ENCODE assay signal across 1 cellular context in genomic region chr1:228463009-228463558, GRCh38.
TF ChIP-seq lines count a peak whose summit lies in the region.

No MANE protein-coding gene starts in this region.

TF ChIP-seq in H1, 55 proteins besides CTCF, POLR2A, EP300 and RAD21:
- TF ChIP-seq KDM4A (IDR thresholded peaks at IDR 0.05; ENCODE audit: low read depth, low read length, severe bottlenecking): no peak
- no peak for TF ChIP-seq SRF (IDR thresholded peaks at IDR 0.05; ENCODE audit: low read depth, low read length)
- TF ChIP-seq CHD7 (IDR thresholded peaks at IDR 0.05; ENCODE audit: insufficient replicate concordance, low read length): no peak
- TF ChIP-seq GABPA (IDR thresholded peaks at IDR 0.05; ENCODE audit: borderline replicate concordance, insufficient read depth, low read length): no peak
- TF ChIP-seq TEAD4 (IDR thresholded peaks at IDR 0.05; ENCODE audit: low read depth, low read length): no peak
- TF ChIP-seq CBX8 (IDR thresholded peaks at IDR 0.05; ENCODE audit: borderline replicate concordance, low read depth, low read length): no peak
- TF ChIP-seq BRCA1 (IDR thresholded peaks at IDR 0.05; ENCODE audit: low read depth, low read length): no peak
- no peak for TF ChIP-seq TAF7 (optimal IDR thresholded peaks at IDR 0.05; ENCODE audit: borderline replicate concordance, low read depth, low read length)
- no peak for TF ChIP-seq CHD2 (IDR thresholded peaks at IDR 0.05; ENCODE audit: low read length)
- TF ChIP-seq NRF1 (IDR thresholded peaks at IDR 0.05; ENCODE audit: low read depth, low read length): no peak
- TF ChIP-seq CREB1 (IDR thresholded peaks at IDR 0.05): no peak
- no peak for TF ChIP-seq MAX (IDR thresholded peaks at IDR 0.05)
- no peak for TF ChIP-seq JUN (IDR thresholded peaks at IDR 0.05; ENCODE audit: low read depth, low read length)
- no peak for TF ChIP-seq CTBP2 (IDR thresholded peaks at IDR 0.05; ENCODE audit: borderline replicate concordance, insufficient read depth, insufficient read length, low read length)
- TF ChIP-seq GTF2F1 (IDR thresholded peaks at IDR 0.05; ENCODE audit: borderline replicate concordance, low read depth, low read length): no peak
- TF ChIP-seq E2F6 (IDR thresholded peaks at IDR 0.05): no peak
- TF ChIP-seq TBP (IDR thresholded peaks at IDR 0.05; ENCODE audit: low read depth, low read length): no peak
- no peak for TF ChIP-seq RXRA (IDR thresholded peaks at IDR 0.05; ENCODE audit: insufficient read depth, low read depth, low read length)
- TF ChIP-seq CEBPB (IDR thresholded peaks at IDR 0.05; ENCODE audit: low read depth, low read length): no peak
TF ChIP-seq in H1: peak in this region for 0.
